ENCODE assay signal across 11 cellular contexts in the genomic region with DNA sequence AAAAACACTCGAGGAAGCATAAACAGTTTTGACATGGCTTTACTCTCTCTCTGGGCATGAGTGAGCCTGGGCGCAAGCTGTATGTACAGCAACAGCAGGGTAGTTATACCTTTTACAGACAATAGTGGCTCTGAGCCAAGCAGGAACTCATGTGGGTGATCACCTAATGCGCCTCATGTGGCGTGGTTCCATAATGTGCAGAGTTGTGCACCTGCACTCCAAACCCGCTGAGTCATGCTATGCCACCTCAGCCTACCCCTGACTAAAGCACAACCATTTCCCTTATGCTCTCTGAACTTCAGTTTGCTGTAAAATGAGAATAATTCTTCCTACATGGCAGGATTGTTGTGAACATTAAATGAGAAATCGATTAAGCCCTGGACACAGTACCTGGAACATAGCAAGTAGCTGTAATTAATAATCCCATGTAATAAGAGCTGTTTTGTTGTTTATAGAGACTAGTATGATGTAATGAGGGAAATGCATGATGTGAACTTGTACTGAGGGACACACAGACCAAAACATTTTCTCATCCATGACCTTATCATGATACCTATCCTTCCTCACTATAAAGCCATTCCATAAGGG.
DNase-seq lines count a peak whose midpoint lies in the region; ATAC-seq and TF ChIP-seq lines count a peak whose summit lies in the region.
"Had no signal": no experiment of that assay in that cellular context is flagged by ENCODE, and none has a peak within 500 bp of the region (broad histone marks: within the 10 kb centered on the region; RNA-seq: fewer than 3 reads in every experiment).

No MANE protein-coding gene starts in this region.

- peak; percentile 81 for ATAC-seq in foreskin keratinocyte
- ATAC-seq in GM21619 (IDR thresholded peaks at IDR 0.05; ENCODE audit: unreplicated experiment): no peak

- no peak overlapping the region for H2AFZ ChIP-seq in GM23248

- H3K36me3 ChIP-seq in GM23248 (ENCODE audit: low read depth): no peaks in the 10 kb centered on the region
- H3K36me3 ChIP-seq in effector memory CD4-positive, alpha-beta T cell (ENCODE audit: control insufficient read depth, insufficient read depth, low read length): no peaks in the 10 kb centered on the region

- in situ Hi-C loops in GM23248 (cut with MboI): loop anchor here (10.0 kb wide), 1 partner anchor 107 kb away; no protein-coding TSS in a partner anchor

- H3K27me3 ChIP-seq in GM23248 (replicated peaks; ENCODE audit: insufficient read depth) (no peaks in the 10 kb centered on the region), foreskin keratinocyte (no peaks in the 10 kb centered on the region)
- H3K27me3 ChIP-seq in effector memory CD4-positive, alpha-beta T cell (replicated peaks; ENCODE audit: control insufficient read depth, insufficient read depth, low read length, poor library complexity, severe bottlenecking): no peaks in the 10 kb centered on the region

- H3K4me3 ChIP-seq in GM23248: no peak overlapping the region
- H3K4me3 ChIP-seq in effector memory CD4-positive, alpha-beta T cell (ENCODE audit: insufficient read depth, low read depth, low read length, poor library complexity, severe bottlenecking): no peak overlapping the region

- H3K27ac ChIP-seq in GM23248 (no peak overlapping the region), foreskin keratinocyte (peak overlapping the region; percentile 49)
- H3K27ac ChIP-seq in effector memory CD4-positive, alpha-beta T cell (ENCODE audit: insufficient read depth, low read length, poor library complexity, severe bottlenecking): no peak overlapping the region

- peak; percentile 34 for TF ChIP-seq CTCF in foreskin keratinocyte (conservative IDR thresholded peaks at IDR 0.05)

- H3K4me2 ChIP-seq in GM23248 (ENCODE audit: unreplicated experiment): no peak overlapping the region

- H3K9me2 ChIP-seq in GM23248 (ENCODE audit: insufficient read depth): no peaks in the 10 kb centered on the region

- no peaks in the 10 kb centered on the region for H4K20me1 ChIP-seq in GM23248 (ENCODE audit: insufficient read depth)

- H3K9me3 ChIP-seq in GM23248 (ENCODE audit: low read depth): no peaks in the 10 kb centered on the region
- no peaks in the 10 kb centered on the region for H3K9me3 ChIP-seq in effector memory CD4-positive, alpha-beta T cell (ENCODE audit: control insufficient read depth, low read length)

- no peaks in the 10 kb centered on the region for H3K79me2 ChIP-seq in GM23248 (ENCODE audit: insufficient read depth)

- peaks cover 48% of the 10 kb centered on the region for H3F3A ChIP-seq in GM23248 (ENCODE audit: insufficient read depth)

- H3K4me1 ChIP-seq in GM23248 (ENCODE audit: insufficient read depth) (peaks cover 61% of the 10 kb centered on the region), foreskin keratinocyte (peaks cover 22% of the 10 kb centered on the region)
- H3K4me1 ChIP-seq in effector memory CD4-positive, alpha-beta T cell (ENCODE audit: control insufficient read depth, insufficient read depth, low read length, poor library complexity, severe bottlenecking): no peaks in the 10 kb centered on the region

- 90 to 91% methylated on average over 6 of the region's 6 CpGs for WGBS in GM23248 (ENCODE audit: low coverage in 1 of 2, low lambda C conversion rate in 2 of 2, missing lambda C conversion rate in 2 of 2), 2 experiments

- H3K9ac ChIP-seq in GM23248: no peak overlapping the region

- DNase-seq in COR-L47 (lab: John Stamatoyannopoulos, UW): peak; percentile 17
- peak; percentile 12 for DNase-seq in GM23248
- DNase-seq in RPMI8226: peak; percentile 22
- peak; percentile 56 to 83 for DNase-seq in foreskin keratinocyte
- no peak for DNase-seq in effector memory CD4-positive, alpha-beta T cell
- DNase-seq in iPS-NIHi7 (ENCODE audit: extremely low spot score): no peak
- DNase-seq in NCI-H1694 treated with DMSO at 0.1 percent for 48 hours (lab: John Stamatoyannopoulos, UW): no peak
- DNase-seq: activated CD4-positive, alpha-beta T cell treated with anti-CD3 and anti-CD28 coated beads, Interleukin-2, amount 10 ng/mL, durations not matched to agents 7 days and 5 days; activated gamma-delta T cell; NCI-H526 had no signal

Comparison
In these comparisons a context has a peak if more than half of its experiments do, and no peak if none do; other contexts are left out.
1. DNase-seq: peak in COR-L47 (single experiment), GM23248 (single experiment), RPMI8226 (single experiment) and foreskin keratinocyte (2 of 2); none in effector memory CD4-positive, alpha-beta T cell (0 of 3), iPS-NIHi7 (single experiment) and NCI-H1694 treated with DMSO at 0.1 percent for 48 hours (single experiment).